ENCODE assay signal across 2 cellular contexts in the genomic region with DNA sequence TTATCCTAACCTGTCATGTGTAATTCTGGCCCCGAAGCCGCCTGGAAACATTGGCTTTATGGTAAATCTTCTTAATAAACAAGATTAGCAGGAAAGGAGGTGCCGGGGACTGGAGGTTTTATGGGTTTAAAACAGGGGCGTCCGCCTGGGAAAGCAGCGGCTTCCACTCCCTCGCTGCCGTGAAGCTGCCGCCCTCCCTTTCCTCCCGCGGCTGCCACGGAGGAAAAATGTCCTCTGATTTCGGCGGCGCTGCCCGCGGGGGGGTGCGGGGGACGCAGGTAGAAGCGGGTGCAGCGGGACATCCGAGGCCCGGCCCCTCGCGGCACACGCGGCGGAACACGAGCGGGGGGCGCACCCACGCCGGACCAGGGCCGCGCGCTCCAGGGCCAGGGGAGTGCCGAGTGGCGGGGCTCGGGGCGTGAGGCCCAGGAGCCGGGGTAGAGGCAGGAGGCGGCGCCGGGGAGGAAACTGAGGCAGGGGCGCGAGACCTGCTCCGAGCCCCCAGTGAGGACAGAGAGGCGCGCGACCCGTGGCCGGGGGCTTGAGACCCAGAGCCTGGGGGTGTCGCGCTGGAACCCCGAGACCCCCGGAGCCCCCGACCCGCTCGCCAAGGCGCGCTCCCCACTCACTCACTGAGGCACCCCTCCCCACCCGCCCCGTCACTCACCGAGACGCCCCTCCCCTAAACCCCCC.
TF ChIP-seq lines count a peak whose summit lies in the region.

No MANE protein-coding gene starts in this region.

TF ChIP-seq in HepG2, 621 proteins besides CTCF, POLR2A, EP300 and RAD21 (continues in another document):
- peak; percentile 68 for TF ChIP-seq RBFOX2 (IDR thresholded peaks at IDR 0.05; ENCODE audit: low read depth, low read length)
- TF ChIP-seq KDM5B (CRISPR knock-in tag; IDR thresholded peaks at IDR 0.05; ENCODE audit: borderline replicate concordance) = peak; percentile 11; the same call in 1 of the 2 replicates
- TF ChIP-seq ZNF556 (CRISPR knock-in tag; IDR thresholded peaks at IDR 0.05; ENCODE audit: borderline replicate concordance) = no peak; the same call in 1 of the 2 replicates
- peak; percentile 56 for TF ChIP-seq SAP130 (CRISPR knock-in tag; IDR thresholded peaks at IDR 0.05; ENCODE audit: low read depth)
- no peak for TF ChIP-seq PPARG (CRISPR knock-in tag; conservative IDR thresholded peaks at IDR 0.05)
- TF ChIP-seq AGO1 (IDR thresholded peaks at IDR 0.05; ENCODE audit: low read depth, low read length, poor library complexity, severe bottlenecking) = peak; percentile 94
- TF ChIP-seq, protein P1, sequence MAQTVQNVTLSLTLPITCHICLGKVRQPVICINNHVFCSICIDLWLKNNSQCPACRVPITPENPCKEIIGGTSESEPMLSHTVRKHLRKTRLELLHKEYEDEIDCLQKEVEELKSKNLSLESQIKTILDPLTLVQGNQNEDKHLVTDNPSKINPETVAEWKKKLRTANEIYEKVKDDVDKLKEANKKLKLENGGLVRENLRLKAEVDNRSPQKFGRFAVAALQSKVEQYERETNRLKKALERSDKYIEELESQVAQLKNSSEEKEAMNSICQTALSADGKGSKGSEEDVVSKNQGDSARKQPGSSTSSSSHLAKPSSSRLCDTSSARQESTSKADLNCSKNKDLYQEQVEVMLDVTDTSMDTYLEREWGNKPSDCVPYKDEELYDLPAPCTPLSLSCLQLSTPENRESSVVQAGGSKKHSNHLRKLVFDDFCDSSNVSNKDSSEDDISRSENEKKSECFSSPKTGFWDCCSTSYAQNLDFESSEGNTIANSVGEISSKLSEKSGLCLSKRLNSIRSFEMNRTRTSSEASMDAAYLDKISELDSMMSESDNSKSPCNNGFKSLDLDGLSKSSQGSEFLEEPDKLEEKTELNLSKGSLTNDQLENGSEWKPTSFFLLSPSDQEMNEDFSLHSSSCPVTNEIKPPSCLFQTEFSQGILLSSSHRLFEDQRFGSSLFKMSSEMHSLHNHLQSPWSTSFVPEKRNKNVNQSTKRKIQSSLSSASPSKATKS (CRISPR knock-in tag; IDR thresholded peaks at IDR 0.05) = no peak
- TF ChIP-seq MAFG (CRISPR knock-in tag; IDR thresholded peaks at IDR 0.05) = no peak
- TF ChIP-seq, protein P2, sequence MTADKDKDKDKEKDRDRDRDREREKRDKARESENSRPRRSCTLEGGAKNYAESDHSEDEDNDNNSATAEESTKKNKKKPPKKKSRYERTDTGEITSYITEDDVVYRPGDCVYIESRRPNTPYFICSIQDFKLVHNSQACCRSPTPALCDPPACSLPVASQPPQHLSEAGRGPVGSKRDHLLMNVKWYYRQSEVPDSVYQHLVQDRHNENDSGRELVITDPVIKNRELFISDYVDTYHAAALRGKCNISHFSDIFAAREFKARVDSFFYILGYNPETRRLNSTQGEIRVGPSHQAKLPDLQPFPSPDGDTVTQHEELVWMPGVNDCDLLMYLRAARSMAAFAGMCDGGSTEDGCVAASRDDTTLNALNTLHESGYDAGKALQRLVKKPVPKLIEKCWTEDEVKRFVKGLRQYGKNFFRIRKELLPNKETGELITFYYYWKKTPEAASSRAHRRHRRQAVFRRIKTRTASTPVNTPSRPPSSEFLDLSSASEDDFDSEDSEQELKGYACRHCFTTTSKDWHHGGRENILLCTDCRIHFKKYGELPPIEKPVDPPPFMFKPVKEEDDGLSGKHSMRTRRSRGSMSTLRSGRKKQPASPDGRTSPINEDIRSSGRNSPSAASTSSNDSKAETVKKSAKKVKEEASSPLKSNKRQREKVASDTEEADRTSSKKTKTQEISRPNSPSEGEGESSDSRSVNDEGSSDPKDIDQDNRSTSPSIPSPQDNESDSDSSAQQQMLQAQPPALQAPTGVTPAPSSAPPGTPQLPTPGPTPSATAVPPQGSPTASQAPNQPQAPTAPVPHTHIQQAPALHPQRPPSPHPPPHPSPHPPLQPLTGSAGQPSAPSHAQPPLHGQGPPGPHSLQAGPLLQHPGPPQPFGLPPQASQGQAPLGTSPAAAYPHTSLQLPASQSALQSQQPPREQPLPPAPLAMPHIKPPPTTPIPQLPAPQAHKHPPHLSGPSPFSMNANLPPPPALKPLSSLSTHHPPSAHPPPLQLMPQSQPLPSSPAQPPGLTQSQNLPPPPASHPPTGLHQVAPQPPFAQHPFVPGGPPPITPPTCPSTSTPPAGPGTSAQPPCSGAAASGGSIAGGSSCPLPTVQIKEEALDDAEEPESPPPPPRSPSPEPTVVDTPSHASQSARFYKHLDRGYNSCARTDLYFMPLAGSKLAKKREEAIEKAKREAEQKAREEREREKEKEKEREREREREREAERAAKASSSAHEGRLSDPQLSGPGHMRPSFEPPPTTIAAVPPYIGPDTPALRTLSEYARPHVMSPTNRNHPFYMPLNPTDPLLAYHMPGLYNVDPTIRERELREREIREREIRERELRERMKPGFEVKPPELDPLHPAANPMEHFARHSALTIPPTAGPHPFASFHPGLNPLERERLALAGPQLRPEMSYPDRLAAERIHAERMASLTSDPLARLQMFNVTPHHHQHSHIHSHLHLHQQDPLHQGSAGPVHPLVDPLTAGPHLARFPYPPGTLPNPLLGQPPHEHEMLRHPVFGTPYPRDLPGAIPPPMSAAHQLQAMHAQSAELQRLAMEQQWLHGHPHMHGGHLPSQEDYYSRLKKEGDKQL (CRISPR knock-in tag; IDR thresholded peaks at IDR 0.05; ENCODE audit: low read depth) = no peak
- no peak for TF ChIP-seq ZNF737 (CRISPR knock-in tag; IDR thresholded peaks at IDR 0.05; ENCODE audit: borderline replicate concordance)
- no peak for TF ChIP-seq CBFB (CRISPR knock-in tag; IDR thresholded peaks at IDR 0.05)
- TF ChIP-seq PLRG1 (conservative IDR thresholded peaks at IDR 0.05) = no peak
- TF ChIP-seq, protein P3, sequence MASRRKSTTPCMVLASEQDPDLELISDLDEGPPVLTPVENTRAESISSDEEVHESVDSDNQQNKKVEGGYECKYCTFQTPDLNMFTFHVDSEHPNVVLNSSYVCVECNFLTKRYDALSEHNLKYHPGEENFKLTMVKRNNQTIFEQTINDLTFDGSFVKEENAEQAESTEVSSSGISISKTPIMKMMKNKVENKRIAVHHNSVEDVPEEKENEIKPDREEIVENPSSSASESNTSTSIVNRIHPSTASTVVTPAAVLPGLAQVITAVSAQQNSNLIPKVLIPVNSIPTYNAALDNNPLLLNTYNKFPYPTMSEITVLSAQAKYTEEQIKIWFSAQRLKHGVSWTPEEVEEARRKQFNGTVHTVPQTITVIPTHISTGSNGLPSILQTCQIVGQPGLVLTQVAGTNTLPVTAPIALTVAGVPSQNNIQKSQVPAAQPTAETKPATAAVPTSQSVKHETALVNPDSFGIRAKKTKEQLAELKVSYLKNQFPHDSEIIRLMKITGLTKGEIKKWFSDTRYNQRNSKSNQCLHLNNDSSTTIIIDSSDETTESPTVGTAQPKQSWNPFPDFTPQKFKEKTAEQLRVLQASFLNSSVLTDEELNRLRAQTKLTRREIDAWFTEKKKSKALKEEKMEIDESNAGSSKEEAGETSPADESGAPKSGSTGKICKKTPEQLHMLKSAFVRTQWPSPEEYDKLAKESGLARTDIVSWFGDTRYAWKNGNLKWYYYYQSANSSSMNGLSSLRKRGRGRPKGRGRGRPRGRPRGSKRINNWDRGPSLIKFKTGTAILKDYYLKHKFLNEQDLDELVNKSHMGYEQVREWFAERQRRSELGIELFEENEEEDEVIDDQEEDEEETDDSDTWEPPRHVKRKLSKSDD (CRISPR knock-in tag; IDR thresholded peaks at IDR 0.05; ENCODE audit: low read depth) = no peak
- TF ChIP-seq, protein P4, sequence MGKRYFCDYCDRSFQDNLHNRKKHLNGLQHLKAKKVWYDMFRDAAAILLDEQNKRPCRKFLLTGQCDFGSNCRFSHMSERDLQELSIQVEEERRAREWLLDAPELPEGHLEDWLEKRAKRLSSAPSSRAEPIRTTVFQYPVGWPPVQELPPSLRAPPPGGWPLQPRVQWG (CRISPR knock-in tag; IDR thresholded peaks at IDR 0.05; ENCODE audit: borderline replicate concordance, low read depth) = no peak
- TF ChIP-seq U2AF1 (optimal IDR thresholded peaks at IDR 0.05; ENCODE audit: low read depth, low read length) = no peak
- TF ChIP-seq ZBTB38 (CRISPR knock-in tag; IDR thresholded peaks at IDR 0.05) = peak; percentile 20; the same call in 1 of the 2 replicates

TF ChIP-seq in neural cell, 6 proteins besides CTCF, POLR2A, EP300 and RAD21:
- peak; percentile 35 for TF ChIP-seq POLR2AphosphoS5 (IDR thresholded peaks at IDR 0.05)
- no peak for TF ChIP-seq TAF1 (IDR thresholded peaks at IDR 0.05; ENCODE audit: low read depth)
- TF ChIP-seq MXI1 (conservative IDR thresholded peaks at IDR 0.05; ENCODE audit: poor library complexity, severe bottlenecking) = peak; percentile 38
- TF ChIP-seq, protein P5, sequence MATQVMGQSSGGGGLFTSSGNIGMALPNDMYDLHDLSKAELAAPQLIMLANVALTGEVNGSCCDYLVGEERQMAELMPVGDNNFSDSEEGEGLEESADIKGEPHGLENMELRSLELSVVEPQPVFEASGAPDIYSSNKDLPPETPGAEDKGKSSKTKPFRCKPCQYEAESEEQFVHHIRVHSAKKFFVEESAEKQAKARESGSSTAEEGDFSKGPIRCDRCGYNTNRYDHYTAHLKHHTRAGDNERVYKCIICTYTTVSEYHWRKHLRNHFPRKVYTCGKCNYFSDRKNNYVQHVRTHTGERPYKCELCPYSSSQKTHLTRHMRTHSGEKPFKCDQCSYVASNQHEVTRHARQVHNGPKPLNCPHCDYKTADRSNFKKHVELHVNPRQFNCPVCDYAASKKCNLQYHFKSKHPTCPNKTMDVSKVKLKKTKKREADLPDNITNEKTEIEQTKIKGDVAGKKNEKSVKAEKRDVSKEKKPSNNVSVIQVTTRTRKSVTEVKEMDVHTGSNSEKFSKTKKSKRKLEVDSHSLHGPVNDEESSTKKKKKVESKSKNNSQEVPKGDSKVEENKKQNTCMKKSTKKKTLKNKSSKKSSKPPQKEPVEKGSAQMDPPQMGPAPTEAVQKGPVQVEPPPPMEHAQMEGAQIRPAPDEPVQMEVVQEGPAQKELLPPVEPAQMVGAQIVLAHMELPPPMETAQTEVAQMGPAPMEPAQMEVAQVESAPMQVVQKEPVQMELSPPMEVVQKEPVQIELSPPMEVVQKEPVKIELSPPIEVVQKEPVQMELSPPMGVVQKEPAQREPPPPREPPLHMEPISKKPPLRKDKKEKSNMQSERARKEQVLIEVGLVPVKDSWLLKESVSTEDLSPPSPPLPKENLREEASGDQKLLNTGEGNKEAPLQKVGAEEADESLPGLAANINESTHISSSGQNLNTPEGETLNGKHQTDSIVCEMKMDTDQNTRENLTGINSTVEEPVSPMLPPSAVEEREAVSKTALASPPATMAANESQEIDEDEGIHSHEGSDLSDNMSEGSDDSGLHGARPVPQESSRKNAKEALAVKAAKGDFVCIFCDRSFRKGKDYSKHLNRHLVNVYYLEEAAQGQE (IDR thresholded peaks at IDR 0.05; ENCODE audit: borderline replicate concordance) = no peak
- peak; percentile 37 for TF ChIP-seq SMC3 (conservative IDR thresholded peaks at IDR 0.05; ENCODE audit: poor library complexity)
- TF ChIP-seq EZH2 (IDR thresholded peaks at IDR 0.05; ENCODE audit: borderline replicate concordance, insufficient read depth, low read length, poor library complexity, severe bottlenecking) = no peak
